ENCODE assay signal across 9 cellular contexts in the genomic region with DNA sequence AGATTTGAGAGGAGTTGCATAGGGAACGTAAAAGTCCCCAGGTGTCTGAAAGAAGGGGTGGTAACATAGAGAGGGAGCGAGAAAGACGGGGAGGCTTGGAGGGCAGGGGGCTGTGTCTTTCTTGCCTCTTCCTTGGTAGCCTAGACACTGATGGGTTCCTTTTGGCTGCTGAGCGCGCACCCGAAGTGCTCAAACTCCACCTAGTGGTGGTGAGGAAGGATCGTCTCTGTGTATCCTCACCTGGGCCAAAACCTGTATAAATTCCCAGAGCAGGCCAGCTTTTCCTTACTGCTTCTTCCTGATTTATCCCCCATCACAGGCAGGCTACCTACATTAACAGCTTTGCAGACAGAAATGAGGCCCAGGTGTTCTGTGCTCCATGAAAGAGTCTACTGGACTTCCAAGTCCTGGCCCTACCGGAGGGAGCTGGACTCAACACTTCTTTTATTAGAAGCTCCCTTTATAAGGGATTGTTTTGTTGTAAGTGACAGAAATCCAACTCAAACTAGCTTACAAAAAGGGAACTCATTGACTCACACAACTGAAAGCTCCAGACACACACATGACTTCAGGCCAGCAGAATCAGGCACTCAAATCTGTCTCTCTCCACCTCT. TPM values are rescaled to one million over a fixed set of nuclear protein-coding genes. Genes with fewer than 3 reads are reported as not detected.
DNase-seq lines count a peak whose midpoint lies in the region; ATAC-seq and TF ChIP-seq lines count a peak whose summit lies in the region.
"Had no signal": no experiment of that assay in that cellular context is flagged by ENCODE, and none has a peak within 500 bp of the region (broad histone marks: within the 10 kb centered on the region; RNA-seq: fewer than 3 reads in every experiment).

No MANE protein-coding gene starts in this region.

- WGBS in mesendoderm (ENCODE audit: extremely low coverage, insufficient coverage, low lambda C conversion rate): no CpG with 5 or more reads among the region's 8 CpGs

- H3K4me1 Mint-ChIP-seq in Calu3 (ENCODE audit: low read depth, unreplicated experiment): peaks cover 9% of the 10 kb centered on the region
- H3K4me1 Mint-ChIP-seq in activated CD4-positive, alpha-beta memory T cell treated with anti-CD3 and anti-CD28 coated beads, Interleukin-2, amount 10 ng/mL, durations not matched to agents 7 days and 5 days: peaks cover 20% of the 10 kb centered on the region
- H3K4me1 Mint-ChIP-seq in effector memory CD8-positive, alpha-beta T cell (ENCODE audit: low read depth in 2 of 2): peaks cover 9 to 12% of the 10 kb centered on the region in 2 donors

- ATAC-seq in HG02610 (IDR thresholded peaks at IDR 0.05; ENCODE audit: unreplicated experiment) (peak; percentile 58), HG03039 (IDR thresholded peaks at IDR 0.05; ENCODE audit: unreplicated experiment) (no peak)
- peak; percentile 89 for ATAC-seq in effector memory CD8-positive, alpha-beta T cell (replicated peaks)

- no peak overlapping the region for H3K4me3 Mint-ChIP-seq in Calu3 (ENCODE audit: low read depth, unreplicated experiment)
- H3K4me3 Mint-ChIP-seq in activated CD4-positive, alpha-beta memory T cell treated with anti-CD3 and anti-CD28 coated beads, Interleukin-2, amount 10 ng/mL, durations not matched to agents 7 days and 5 days: no peak overlapping the region
- H3K4me3 Mint-ChIP-seq in effector memory CD8-positive, alpha-beta T cell: no peak overlapping the region

- H3K4me1 ChIP-seq in mesendoderm (ENCODE audit: control insufficient read depth, low read depth, low read length): no peaks in the 10 kb centered on the region

- intact Hi-C loops in Calu3 (cut with micrococcal nuclease; ENCODE audit: unreplicated experiment): loop anchor here (2.0 to 10.0 kb wide), 2 partner anchors 76 to 176 kb away; a partner anchor contains a TSS

- H3K4me2 ChIP-seq in mesendoderm (ENCODE audit: low read length): no peak overlapping the region

- H2BK5ac ChIP-seq in mesendoderm (ENCODE audit: low read length): no peak overlapping the region

- H2BK120ac ChIP-seq in mesendoderm (ENCODE audit: low read depth, low read length): no peak overlapping the region

- peaks cover 8% of the 10 kb centered on the region for H3K36me3 Mint-ChIP-seq in Calu3 (ENCODE audit: insufficient read depth, unreplicated experiment)
- H3K36me3 Mint-ChIP-seq in activated CD4-positive, alpha-beta memory T cell treated with anti-CD3 and anti-CD28 coated beads, Interleukin-2, amount 10 ng/mL, durations not matched to agents 7 days and 5 days (ENCODE audit: low read depth): peaks cover 3% of the 10 kb centered on the region
- peaks cover under 1% of the 10 kb centered on the region for H3K36me3 Mint-ChIP-seq in effector memory CD8-positive, alpha-beta T cell (ENCODE audit: insufficient read depth)

- no peak overlapping the region for H2BK15ac ChIP-seq in mesendoderm (replicated peaks; ENCODE audit: low read depth)

- H3K56ac ChIP-seq in mesendoderm (ENCODE audit: low read length): peak overlapping the region; percentile 62

- H3K9me3 Mint-ChIP-seq in Calu3 (ENCODE audit: low read depth, unreplicated experiment): no peaks in the 10 kb centered on the region
- H3K9me3 Mint-ChIP-seq in activated CD4-positive, alpha-beta memory T cell treated with anti-CD3 and anti-CD28 coated beads, Interleukin-2, amount 10 ng/mL, durations not matched to agents 7 days and 5 days: no peaks in the 10 kb centered on the region
- no peaks in the 10 kb centered on the region for H3K9me3 Mint-ChIP-seq in effector memory CD8-positive, alpha-beta T cell

- no peaks in the 10 kb centered on the region for H3K27me3 ChIP-seq in mesendoderm (ENCODE audit: insufficient read depth, low read length, poor library complexity)

- peak; percentile 79 for TF ChIP-seq CTCF in Calu3 (IDR thresholded peaks at IDR 0.05; ENCODE audit: unreplicated experiment)

- no peak overlapping the region for H3K4ac ChIP-seq in mesendoderm (ENCODE audit: low read depth, low read length)

- DNase-seq in Calu3: peak; percentile 41
- peak; percentile 88 for DNase-seq in NCI-H748 treated with DMSO at 0.1 percent for 48 hours (lab: John Stamatoyannopoulos, UW)
- peak; percentile 68 for DNase-seq in activated CD4-positive, alpha-beta memory T cell treated with anti-CD3 and anti-CD28 coated beads, Interleukin-2, amount 10 ng/mL, durations not matched to agents 7 days and 5 days
- DNase-seq in effector memory CD8-positive, alpha-beta T cell: peak; percentile 40 to 53 (median 46)
- DNase-seq in mesendoderm: peak; percentile 86
- peak; percentile 20 for DNase-seq in stimulated activated CD8-positive, alpha-beta memory T cell treated with anti-CD3 and anti-CD28 coated beads, Interleukin-4, amount 100 ng/mL, for 24 hours (ENCODE audit: low read depth)

- POLR2A ChIA-PET in activated CD4-positive, alpha-beta memory T cell treated with anti-CD3 and anti-CD28 coated beads, Interleukin-2, amount 10 ng/mL, durations not matched to agents 7 days and 5 days (lab: Charles Lee): interaction anchor here (0.6 to 1.7 kb wide), 7 partner anchors 51 to 164 kb away, joined by 3 to 5 read pairs (median 4); a partner anchor contains a TSS

- BruUV-seq in Calu3 (replicated peaks; lab: Mats Ljungman, UMichigan): no TSS peak

- H3K9ac ChIP-seq in mesendoderm (ENCODE audit: low read length): peak overlapping the region; percentile 24

- no peaks in the 10 kb centered on the region for H3K79me2 ChIP-seq in mesendoderm (ENCODE audit: control insufficient read depth, insufficient read depth, low read length)

- no peak overlapping the region for H4K5ac ChIP-seq in mesendoderm (ENCODE audit: low read length)

- no peak overlapping the region for H3K27ac ChIP-seq in mesendoderm (ENCODE audit: low read depth, low read length)

- no peak overlapping the region for H4K8ac ChIP-seq in mesendoderm (ENCODE audit: low read depth, low read length)

- no peaks in the 10 kb centered on the region for H3K36me3 ChIP-seq in mesendoderm (ENCODE audit: control insufficient read depth, insufficient read depth, low read length)

- no peaks in the 10 kb centered on the region for H3K79me1 ChIP-seq in mesendoderm (ENCODE audit: low read length)

- no peaks in the 10 kb centered on the region for H3K27me3 Mint-ChIP-seq in Calu3 (ENCODE audit: unreplicated experiment)
- H3K27me3 Mint-ChIP-seq in activated CD4-positive, alpha-beta memory T cell treated with anti-CD3 and anti-CD28 coated beads, Interleukin-2, amount 10 ng/mL, durations not matched to agents 7 days and 5 days: no peaks in the 10 kb centered on the region
- peaks cover 0 to 8% of the 10 kb centered on the region in 2 donors for H3K27me3 Mint-ChIP-seq in effector memory CD8-positive, alpha-beta T cell

- no peak overlapping the region for H3K23ac ChIP-seq in mesendoderm (ENCODE audit: low read length)

- no peak overlapping the region for H2AK5ac ChIP-seq in mesendoderm (ENCODE audit: low read length)

- CTCF ChIA-PET in Calu3 (lab: Charles Lee): interaction anchor here (0.5 to 1.2 kb wide), 5 partner anchors 53 to 257 kb away, joined by 3 to 5 read pairs (median 4); a partner anchor contains a TSS
- CTCF ChIA-PET in activated CD4-positive, alpha-beta memory T cell treated with anti-CD3 and anti-CD28 coated beads, Interleukin-2, amount 10 ng/mL, durations not matched to agents 7 days and 5 days (lab: Charles Lee): interaction anchor here (0.6 to 2.5 kb wide), 26 partner anchors 10 to 445 kb away, joined by 3 to 16 read pairs (median 4); a partner anchor contains a TSS

- no peak overlapping the region for H3K4me3 ChIP-seq in mesendoderm (ENCODE audit: low read length)

- no peak overlapping the region for H3K27ac Mint-ChIP-seq in Calu3 (ENCODE audit: unreplicated experiment)
- no peak overlapping the region for H3K27ac Mint-ChIP-seq in activated CD4-positive, alpha-beta memory T cell treated with anti-CD3 and anti-CD28 coated beads, Interleukin-2, amount 10 ng/mL, durations not matched to agents 7 days and 5 days
- no peak overlapping the region for H3K27ac Mint-ChIP-seq in effector memory CD8-positive, alpha-beta T cell

- no peak overlapping the region for H3K18ac ChIP-seq in mesendoderm (ENCODE audit: low read length)

RNA-seq across cellular contexts. Expression of a gene that starts 5.5 kb away (rescaled TPM):
- 7.2 and 7.9 TPM in 2 replicates for total RNA-seq in Calu3 (2022)
- 10 to 100 TPM; 11.8 to 12.0 TPM for total RNA-seq in activated CD4-positive, alpha-beta memory T cell treated with anti-CD3 and anti-CD28 coated beads, Interleukin-2, amount 10 ng/mL, durations not matched to agents 7 days and 5 days
- 1.6 TPM for polyA plus RNA-seq in mesendoderm (2013, experiment 1 of 2)
- polyA plus RNA-seq in mesendoderm (2013, experiment 2 of 2): 2.0 TPM

RNA-seq across cellular contexts. Expression of a gene that starts 9.3 kb away (rescaled TPM):
- total RNA-seq in Calu3 (2022): not detected in 2 replicates
- total RNA-seq in activated CD4-positive, alpha-beta memory T cell treated with anti-CD3 and anti-CD28 coated beads, Interleukin-2, amount 10 ng/mL, durations not matched to agents 7 days and 5 days: not detected
- 1.6 TPM for polyA plus RNA-seq in mesendoderm (2013, experiment 1 of 2)
- 1.3 TPM for polyA plus RNA-seq in mesendoderm (2013, experiment 2 of 2)
- total RNA-seq: T-helper 1 cell treated with Interleukin-12 subunit alpha and Interleukin-12 subunit beta and Interleukin-4 antibody, amounts not matched to agents 30 ng/mL and 1 ng/mL, for 36 hours had no signal

RNA-seq across cellular contexts. Expression of a gene that starts 12.3 kb away (rescaled TPM):
- 11.1 and 15.6 TPM in 2 replicates for total RNA-seq in Calu3 (2022)
- 10 to 100 TPM; 45.4 to 49.4 TPM for total RNA-seq in activated CD4-positive, alpha-beta memory T cell treated with anti-CD3 and anti-CD28 coated beads, Interleukin-2, amount 10 ng/mL, durations not matched to agents 7 days and 5 days
- polyA plus RNA-seq in mesendoderm (2013, experiment 1 of 2): 47.3 TPM
- 46.1 TPM for polyA plus RNA-seq in mesendoderm (2013, experiment 2 of 2)

RNA-seq across cellular contexts. Expression of a gene that starts 38.9 kb away (rescaled TPM):
- total RNA-seq in Calu3 (2022): not detected in 2 replicates
- not detected for total RNA-seq in activated CD4-positive, alpha-beta memory T cell treated with anti-CD3 and anti-CD28 coated beads, Interleukin-2, amount 10 ng/mL, durations not matched to agents 7 days and 5 days
- not detected for polyA plus RNA-seq in mesendoderm (2013, experiment 1 of 2)
- polyA plus RNA-seq in mesendoderm (2013, experiment 2 of 2): not detected
- total RNA-seq: T-helper 1 cell treated with Interleukin-12 subunit alpha and Interleukin-12 subunit beta and Interleukin-4 antibody, amounts not matched to agents 30 ng/mL and 1 ng/mL, for 36 hours had no signal

RNA-seq across cellular contexts. Expression of a gene that starts 51.6 kb away (rescaled TPM):
- 62.3 and 66.8 TPM in 2 replicates for total RNA-seq in Calu3 (2022)
- 10 to 100 TPM; 43.6 to 45.9 TPM for total RNA-seq in activated CD4-positive, alpha-beta memory T cell treated with anti-CD3 and anti-CD28 coated beads, Interleukin-2, amount 10 ng/mL, durations not matched to agents 7 days and 5 days
- polyA plus RNA-seq in mesendoderm (2013, experiment 1 of 2): 69.9 TPM
- polyA plus RNA-seq in mesendoderm (2013, experiment 2 of 2): 69.8 TPM

Comparison
In these comparisons a context has a peak if more than half of its experiments do, and no peak if none do; other contexts are left out.
1. DNase-seq: peak in every context shown above with its lines; median percentile 88 in NCI-H748 treated with DMSO at 0.1 percent for 48 hours; 86 in mesendoderm; 68 in activated CD4-positive, alpha-beta memory T cell treated with anti-CD3 and anti-CD28 coated beads, Interleukin-2, amount 10 ng/mL, durations not matched to agents 7 days and 5 days; 46 in effector memory CD8-positive, alpha-beta T cell; 41 in Calu3; 20 in stimulated activated CD8-positive, alpha-beta memory T cell treated with anti-CD3 and anti-CD28 coated beads, Interleukin-4, amount 100 ng/mL, for 24 hours.